ENCODE assay signal across 27 cellular contexts in genomic region chr3:24504765-24505164, GRCh38. TPM values are rescaled to one million over a fixed set of nuclear protein-coding genes. Genes with fewer than 3 reads are reported as not detected.
"Had no signal": no experiment of that assay in that cellular context is flagged by ENCODE, and none has a peak within 500 bp of the region (broad histone marks: within the 10 kb centered on the region; RNA-seq: fewer than 3 reads in every experiment).

No MANE protein-coding gene starts in this region.

- H3K36me3 Mint-ChIP-seq: immature natural killer cell, mesothelial cell of epicardium had no signal

- H3K36me3 ChIP-seq: colonic mucosa, esophagus squamous epithelium, gastrocnemius medialis, heart right ventricle, left lung, lower lobe of right lung had no signal

- H3K27ac Mint-ChIP-seq: dendritic cell treated with granulocyte-macrophage colony-stimulating factor and Interleukin-4, amounts not matched to agents 40 ng/mL and 50 ng/mL, for 4 days; effector memory CD8-positive, alpha-beta T cell; endodermal cell; immature natural killer cell; mesothelial cell of epicardium had no signal

- ATAC-seq: effector memory CD8-positive, alpha-beta T cell; esophagus mucosa; gastrocnemius medialis; heart right ventricle; left lung; left ventricle myocardium superior; lower lobe of right lung; mucosa of descending colon had no signal

- H3K4me3 ChIP-seq: colonic mucosa, esophagus squamous epithelium, gastrocnemius medialis, heart right ventricle, left lung, lower lobe of right lung, mucosa of descending colon had no signal

- H3K27me3 ChIP-seq: colonic mucosa, esophagus squamous epithelium, gastrocnemius medialis, heart right ventricle, left lung had no signal

- DNase-seq: colonic mucosa; cortex of kidney; effector CD8-positive, alpha-beta T cell; effector memory CD8-positive, alpha-beta T cell; endodermal cell; erythroblast; esophagus squamous epithelium; foreskin fibroblast; foreskin melanocyte; gastrocnemius medialis; glutamatergic neuron; head of caudate nucleus; heart right ventricle; hypothalamus; immature natural killer cell; islet precursor cell; kidney; kidney glomerular epithelial cell; left lung; left ventricle myocardium superior; lower lobe of right lung; mesenchymal stem cell; mucosa of descending colon had no signal

- H3K4me1 Mint-ChIP-seq: endodermal cell, mesothelial cell of epicardium had no signal

- H3K9me3 ChIP-seq: colonic mucosa, esophagus squamous epithelium, gastrocnemius medialis, heart right ventricle, left lung, lower lobe of right lung, mucosa of descending colon had no signal

- H3K4me3 Mint-ChIP-seq: dendritic cell treated with granulocyte-macrophage colony-stimulating factor and Interleukin-4, amounts not matched to agents 40 ng/mL and 50 ng/mL, for 4 days; effector memory CD8-positive, alpha-beta T cell; endodermal cell; immature natural killer cell; mesothelial cell of epicardium had no signal

- H3K9me3 Mint-ChIP-seq: dendritic cell treated with granulocyte-macrophage colony-stimulating factor and Interleukin-4, amounts not matched to agents 40 ng/mL and 50 ng/mL, for 4 days; effector memory CD8-positive, alpha-beta T cell; endodermal cell had no signal

- H3K4me1 ChIP-seq: lower lobe of right lung had no signal

- H3K27ac ChIP-seq: epithelial cell of prostate, esophagus squamous epithelium, gastrocnemius medialis, heart right ventricle, left lung, lower lobe of right lung had no signal

- H3K27me3 Mint-ChIP-seq: effector memory CD8-positive, alpha-beta T cell had no signal

RNA-seq across cellular contexts. Expression of gene THRB, which starts 10.1 kb away (rescaled TPM):
- polyA plus RNA-seq: immature natural killer cell had no signal
